Comparison of ENCODE assay signal across 8 cellular contexts in the genomic region with DNA sequence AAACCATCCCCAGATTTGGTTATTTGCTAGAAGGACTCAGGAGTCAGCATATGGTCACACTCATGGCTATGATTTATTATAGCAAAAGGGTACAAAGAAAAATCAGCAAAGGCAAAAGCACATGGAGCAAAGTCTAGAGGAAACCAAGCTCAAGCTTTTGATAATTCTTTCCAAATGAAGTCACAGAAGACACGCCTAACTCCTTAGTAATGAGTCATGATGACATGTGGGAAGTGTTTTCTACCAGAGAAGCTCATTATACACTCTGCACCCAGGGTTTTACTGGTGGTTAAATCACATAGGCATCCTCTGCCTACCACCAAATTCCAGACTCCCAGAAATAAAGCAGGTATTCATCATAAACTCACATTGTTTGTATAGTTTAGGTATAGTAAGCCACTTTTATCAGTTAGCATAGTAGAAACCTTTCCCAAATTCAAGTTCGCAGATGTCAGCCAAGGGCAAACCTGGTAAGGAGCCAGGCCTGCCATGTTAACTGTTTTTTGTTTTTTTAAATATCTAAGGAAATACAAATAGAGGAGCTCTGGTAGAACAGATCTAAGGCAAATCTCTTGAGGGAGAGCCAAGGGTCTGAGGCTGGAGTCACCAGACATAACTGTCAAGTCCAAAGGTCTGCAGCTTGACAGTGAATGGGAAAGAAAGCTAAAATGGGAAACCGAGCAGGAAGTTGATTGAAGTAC. TPM values are rescaled to one million over a fixed set of nuclear protein-coding genes. Genes with fewer than 3 reads are reported as not detected.
A peak's percentile ranks its signal among the peaks of the same experiment; 100 is the strongest.
DNase-seq lines count a peak whose midpoint lies in the region; ATAC-seq and TF ChIP-seq lines count a peak whose summit lies in the region.
"Had no signal": no experiment of that assay in that cellular context is flagged by ENCODE, and none has a peak within 500 bp of the region (broad histone marks: within the 10 kb centered on the region; RNA-seq: fewer than 3 reads in every experiment).

No MANE protein-coding gene starts in this region.

- TF ChIP-seq POLR2A in suprapubic skin (IDR thresholded peaks at IDR 0.05): no peak

- no peaks in the 10 kb centered on the region for H3K9me3 Mint-ChIP-seq in stimulated activated memory B cell treated with anti-CD40 and anti-IgM and Interleukin-4, amounts not matched to agents 10 μg/mL and 1 μg/mL and 100 μg/mL, for 72 hours

- H3K27ac ChIP-seq in right cardiac atrium (ENCODE audit: low read length): peak overlapping the region; percentile 16
- H3K27ac ChIP-seq in suprapubic skin: peak overlapping the region; percentile 86

- peaks cover 5% of the 10 kb centered on the region for H3K9me3 ChIP-seq in adipocyte (ENCODE audit: control insufficient read depth, low read length)
- no peaks in the 10 kb centered on the region for H3K9me3 ChIP-seq in right cardiac atrium (ENCODE audit: control insufficient read depth, low read length)
- H3K9me3 ChIP-seq in suprapubic skin: no peaks in the 10 kb centered on the region

- no peak for TF ChIP-seq CTCF in suprapubic skin (IDR thresholded peaks at IDR 0.05)

- TF ChIP-seq EP300 in suprapubic skin (IDR thresholded peaks at IDR 0.05): no peak

- H3K4me1 ChIP-seq in adipocyte (ENCODE audit: control insufficient read depth, insufficient read depth, low read length) (peaks cover 19% of the 10 kb centered on the region), right cardiac atrium (ENCODE audit: control insufficient read depth, insufficient read depth, low read length) (peaks cover 2% of the 10 kb centered on the region), suprapubic skin (peaks cover 19% of the 10 kb centered on the region)

- H3K4me3 Mint-ChIP-seq in stimulated activated memory B cell treated with anti-CD40 and anti-IgM and Interleukin-4, amounts not matched to agents 10 μg/mL and 1 μg/mL and 100 μg/mL, for 72 hours: no peak overlapping the region

- H3K4me3 ChIP-seq in adipocyte (ENCODE audit: low read length) (peak overlapping the region; percentile 1), right cardiac atrium (ENCODE audit: low read length) (no peak overlapping the region), suprapubic skin (no peak overlapping the region)

- intact Hi-C loops in right cardiac atrium (cut with DNase I): no loop called here

- DNase-seq in HK-2 (ENCODE audit: unreplicated experiment) (peak; percentile 11), adipocyte (ENCODE audit: low read depth) (peak; percentile 93), right cardiac atrium (no peak), suprapubic skin (ENCODE audit: low spot score in 2 of 2) (no peak)
- DNase-seq in activated CD4-positive, alpha-beta T cell treated with anti-CD3 and anti-CD28 coated beads, Interleukin-2, amount 50 U/mL, for 1 hour: no peak
- DNase-seq: NCI-H2081 had no signal

- no peaks in the 10 kb centered on the region for H3K27me3 Mint-ChIP-seq in stimulated activated memory B cell treated with anti-CD40 and anti-IgM and Interleukin-4, amounts not matched to agents 10 μg/mL and 1 μg/mL and 100 μg/mL, for 72 hours

- H3K36me3 ChIP-seq in adipocyte (ENCODE audit: control insufficient read depth, insufficient read depth, low read length, severe bottlenecking) (no peaks in the 10 kb centered on the region), suprapubic skin (no peaks in the 10 kb centered on the region)

- H3K4me1 Mint-ChIP-seq in stimulated activated memory B cell treated with anti-CD40 and anti-IgM and Interleukin-4, amounts not matched to agents 10 μg/mL and 1 μg/mL and 100 μg/mL, for 72 hours: no peaks in the 10 kb centered on the region

- no peak overlapping the region for H3K27ac Mint-ChIP-seq in stimulated activated memory B cell treated with anti-CD40 and anti-IgM and Interleukin-4, amounts not matched to agents 10 μg/mL and 1 μg/mL and 100 μg/mL, for 72 hours

- H3K27me3 ChIP-seq in adipocyte (replicated peaks; ENCODE audit: control insufficient read depth, insufficient read depth, low read length): no peaks in the 10 kb centered on the region
- H3K27me3 ChIP-seq in right cardiac atrium (ENCODE audit: control insufficient read depth, insufficient read depth): no peaks in the 10 kb centered on the region
- H3K27me3 ChIP-seq in suprapubic skin: no peaks in the 10 kb centered on the region

- peak; percentile 78 to 88 for ATAC-seq in right cardiac atrium
- no peak for ATAC-seq in stimulated activated memory B cell treated with anti-CD40 and anti-IgM and Interleukin-4, amounts not matched to agents 10 μg/mL and 1 μg/mL and 100 μg/mL, for 72 hours
- ATAC-seq in GM19397 (IDR thresholded peaks at IDR 0.05; ENCODE audit: unreplicated experiment): no peak

- 66% methylated on average over 3 of the region's 3 CpGs for WGBS in right cardiac atrium
- 31% methylated on average over 3 of the region's 3 CpGs for WGBS in suprapubic skin

- H3K9ac ChIP-seq in adipocyte (ENCODE audit: low read length): peak overlapping the region; percentile 16

- no peaks in the 10 kb centered on the region for H3K36me3 Mint-ChIP-seq in stimulated activated memory B cell treated with anti-CD40 and anti-IgM and Interleukin-4, amounts not matched to agents 10 μg/mL and 1 μg/mL and 100 μg/mL, for 72 hours

RNA-seq across cellular contexts. Expression of a gene that starts 15.4 kb away (rescaled TPM):
- total RNA-seq in right cardiac atrium: 10 to 100 TPM; 57.7 to 74.2 (median 69.5) TPM
- 77.1 TPM for polyA plus RNA-seq in right cardiac atrium
- 10 to 100 TPM; 27.9 to 35.2 (median 30.2) TPM for total RNA-seq in suprapubic skin

Comparison
In these comparisons a context has a peak if more than half of its experiments do, and no peak if none do; other contexts are left out.
1. DNase-seq: peak in HK-2 (single experiment) and adipocyte (single experiment); none in right cardiac atrium (0 of 3), suprapubic skin (0 of 2) and activated CD4-positive, alpha-beta T cell treated with anti-CD3 and anti-CD28 coated beads, Interleukin-2, amount 50 U/mL, for 1 hour (single experiment).
2. ATAC-seq: peak in right cardiac atrium (2 of 2); none in stimulated activated memory B cell treated with anti-CD40 and anti-IgM and Interleukin-4, amounts not matched to agents 10 μg/mL and 1 μg/mL and 100 μg/mL, for 72 hours (single experiment) and GM19397 (single experiment).